In the genomic region with DNA sequence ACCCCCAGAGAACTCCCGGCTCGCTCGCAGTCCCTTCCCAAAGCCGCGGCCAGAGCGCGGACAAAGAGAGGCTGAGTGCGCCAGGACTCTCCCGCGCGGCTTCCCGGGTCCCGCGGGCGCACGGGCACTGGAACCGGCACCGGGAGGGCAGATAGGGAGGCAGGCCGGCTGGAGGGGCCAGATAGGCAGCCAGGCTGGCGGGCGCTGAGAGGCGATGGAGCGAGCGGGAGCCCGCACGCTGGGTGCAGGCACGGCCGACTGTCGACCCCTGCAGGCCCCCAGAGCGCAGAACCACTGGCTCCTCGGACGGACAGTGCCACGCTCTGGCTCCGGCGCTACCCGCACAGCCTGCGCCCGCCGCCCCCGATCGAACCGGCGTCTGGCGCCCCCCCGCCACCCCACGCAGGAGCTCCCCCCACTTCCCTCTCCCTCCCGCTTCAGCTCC, we compare ENCODE assay signal across 1 cellular context.
A peak's percentile ranks its signal among the peaks of the same experiment; 100 is the strongest.
TF ChIP-seq lines count a peak whose summit lies in the region.

No MANE protein-coding gene starts in this region.

TF ChIP-seq in K562, 482 proteins besides CTCF, POLR2A, EP300 and RAD21 (continued from another document and continues in another):
- TF ChIP-seq, protein P1, sequence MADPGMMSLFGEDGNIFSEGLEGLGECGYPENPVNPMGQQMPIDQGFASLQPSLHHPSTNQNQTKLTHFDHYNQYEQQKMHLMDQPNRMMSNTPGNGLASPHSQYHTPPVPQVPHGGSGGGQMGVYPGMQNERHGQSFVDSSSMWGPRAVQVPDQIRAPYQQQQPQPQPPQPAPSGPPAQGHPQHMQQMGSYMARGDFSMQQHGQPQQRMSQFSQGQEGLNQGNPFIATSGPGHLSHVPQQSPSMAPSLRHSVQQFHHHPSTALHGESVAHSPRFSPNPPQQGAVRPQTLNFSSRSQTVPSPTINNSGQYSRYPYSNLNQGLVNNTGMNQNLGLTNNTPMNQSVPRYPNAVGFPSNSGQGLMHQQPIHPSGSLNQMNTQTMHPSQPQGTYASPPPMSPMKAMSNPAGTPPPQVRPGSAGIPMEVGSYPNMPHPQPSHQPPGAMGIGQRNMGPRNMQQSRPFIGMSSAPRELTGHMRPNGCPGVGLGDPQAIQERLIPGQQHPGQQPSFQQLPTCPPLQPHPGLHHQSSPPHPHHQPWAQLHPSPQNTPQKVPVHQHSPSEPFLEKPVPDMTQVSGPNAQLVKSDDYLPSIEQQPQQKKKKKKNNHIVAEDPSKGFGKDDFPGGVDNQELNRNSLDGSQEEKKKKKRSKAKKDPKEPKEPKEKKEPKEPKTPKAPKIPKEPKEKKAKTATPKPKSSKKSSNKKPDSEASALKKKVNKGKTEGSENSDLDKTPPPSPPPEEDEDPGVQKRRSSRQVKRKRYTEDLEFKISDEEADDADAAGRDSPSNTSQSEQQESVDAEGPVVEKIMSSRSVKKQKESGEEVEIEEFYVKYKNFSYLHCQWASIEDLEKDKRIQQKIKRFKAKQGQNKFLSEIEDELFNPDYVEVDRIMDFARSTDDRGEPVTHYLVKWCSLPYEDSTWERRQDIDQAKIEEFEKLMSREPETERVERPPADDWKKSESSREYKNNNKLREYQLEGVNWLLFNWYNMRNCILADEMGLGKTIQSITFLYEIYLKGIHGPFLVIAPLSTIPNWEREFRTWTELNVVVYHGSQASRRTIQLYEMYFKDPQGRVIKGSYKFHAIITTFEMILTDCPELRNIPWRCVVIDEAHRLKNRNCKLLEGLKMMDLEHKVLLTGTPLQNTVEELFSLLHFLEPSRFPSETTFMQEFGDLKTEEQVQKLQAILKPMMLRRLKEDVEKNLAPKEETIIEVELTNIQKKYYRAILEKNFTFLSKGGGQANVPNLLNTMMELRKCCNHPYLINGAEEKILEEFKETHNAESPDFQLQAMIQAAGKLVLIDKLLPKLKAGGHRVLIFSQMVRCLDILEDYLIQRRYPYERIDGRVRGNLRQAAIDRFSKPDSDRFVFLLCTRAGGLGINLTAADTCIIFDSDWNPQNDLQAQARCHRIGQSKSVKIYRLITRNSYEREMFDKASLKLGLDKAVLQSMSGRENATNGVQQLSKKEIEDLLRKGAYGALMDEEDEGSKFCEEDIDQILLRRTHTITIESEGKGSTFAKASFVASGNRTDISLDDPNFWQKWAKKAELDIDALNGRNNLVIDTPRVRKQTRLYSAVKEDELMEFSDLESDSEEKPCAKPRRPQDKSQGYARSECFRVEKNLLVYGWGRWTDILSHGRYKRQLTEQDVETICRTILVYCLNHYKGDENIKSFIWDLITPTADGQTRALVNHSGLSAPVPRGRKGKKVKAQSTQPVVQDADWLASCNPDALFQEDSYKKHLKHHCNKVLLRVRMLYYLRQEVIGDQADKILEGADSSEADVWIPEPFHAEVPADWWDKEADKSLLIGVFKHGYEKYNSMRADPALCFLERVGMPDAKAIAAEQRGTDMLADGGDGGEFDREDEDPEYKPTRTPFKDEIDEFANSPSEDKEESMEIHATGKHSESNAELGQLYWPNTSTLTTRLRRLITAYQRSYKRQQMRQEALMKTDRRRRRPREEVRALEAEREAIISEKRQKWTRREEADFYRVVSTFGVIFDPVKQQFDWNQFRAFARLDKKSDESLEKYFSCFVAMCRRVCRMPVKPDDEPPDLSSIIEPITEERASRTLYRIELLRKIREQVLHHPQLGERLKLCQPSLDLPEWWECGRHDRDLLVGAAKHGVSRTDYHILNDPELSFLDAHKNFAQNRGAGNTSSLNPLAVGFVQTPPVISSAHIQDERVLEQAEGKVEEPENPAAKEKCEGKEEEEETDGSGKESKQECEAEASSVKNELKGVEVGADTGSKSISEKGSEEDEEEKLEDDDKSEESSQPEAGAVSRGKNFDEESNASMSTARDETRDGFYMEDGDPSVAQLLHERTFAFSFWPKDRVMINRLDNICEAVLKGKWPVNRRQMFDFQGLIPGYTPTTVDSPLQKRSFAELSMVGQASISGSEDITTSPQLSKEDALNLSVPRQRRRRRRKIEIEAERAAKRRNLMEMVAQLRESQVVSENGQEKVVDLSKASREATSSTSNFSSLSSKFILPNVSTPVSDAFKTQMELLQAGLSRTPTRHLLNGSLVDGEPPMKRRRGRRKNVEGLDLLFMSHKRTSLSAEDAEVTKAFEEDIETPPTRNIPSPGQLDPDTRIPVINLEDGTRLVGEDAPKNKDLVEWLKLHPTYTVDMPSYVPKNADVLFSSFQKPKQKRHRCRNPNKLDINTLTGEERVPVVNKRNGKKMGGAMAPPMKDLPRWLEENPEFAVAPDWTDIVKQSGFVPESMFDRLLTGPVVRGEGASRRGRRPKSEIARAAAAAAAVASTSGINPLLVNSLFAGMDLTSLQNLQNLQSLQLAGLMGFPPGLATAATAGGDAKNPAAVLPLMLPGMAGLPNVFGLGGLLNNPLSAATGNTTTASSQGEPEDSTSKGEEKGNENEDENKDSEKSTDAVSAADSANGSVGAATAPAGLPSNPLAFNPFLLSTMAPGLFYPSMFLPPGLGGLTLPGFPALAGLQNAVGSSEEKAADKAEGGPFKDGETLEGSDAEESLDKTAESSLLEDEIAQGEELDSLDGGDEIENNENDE (IDR thresholded peaks at IDR 0.05; ENCODE audit: low read depth, low read length), result no peak
- TF ChIP-seq, protein P2, sequence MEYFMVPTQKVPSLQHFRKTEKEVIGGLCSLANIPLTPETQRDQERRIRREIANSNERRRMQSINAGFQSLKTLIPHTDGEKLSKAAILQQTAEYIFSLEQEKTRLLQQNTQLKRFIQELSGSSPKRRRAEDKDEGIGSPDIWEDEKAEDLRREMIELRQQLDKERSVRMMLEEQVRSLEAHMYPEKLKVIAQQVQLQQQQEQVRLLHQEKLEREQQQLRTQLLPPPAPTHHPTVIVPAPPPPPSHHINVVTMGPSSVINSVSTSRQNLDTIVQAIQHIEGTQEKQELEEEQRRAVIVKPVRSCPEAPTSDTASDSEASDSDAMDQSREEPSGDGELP (CRISPR knock-in tag; IDR thresholded peaks at IDR 0.05; ENCODE audit: borderline replicate concordance), result no peak; the same call in 1 of the 2 replicates
- TF ChIP-seq GTF2F1 (IDR thresholded peaks at IDR 0.05; ENCODE audit: low read depth, low read length), result no peak
- 0 out of 2 replicates have a peak, but pooled peaks have one; percentile 18 for TF ChIP-seq ZBTB17 (CRISPR knock-in tag; IDR thresholded peaks at IDR 0.05)
- no peak for TF ChIP-seq SREBF2 (CRISPR knock-in tag; IDR thresholded peaks at IDR 0.05)
- TF ChIP-seq KAT7 (CRISPR knock-in tag; IDR thresholded peaks at IDR 0.05; ENCODE audit: borderline replicate concordance), result no peak
- TF ChIP-seq CBFA2T2 (conservative IDR thresholded peaks at IDR 0.05), result peak; percentile 36; the same call in 1 of the 2 replicates
- TF ChIP-seq, protein P3, sequence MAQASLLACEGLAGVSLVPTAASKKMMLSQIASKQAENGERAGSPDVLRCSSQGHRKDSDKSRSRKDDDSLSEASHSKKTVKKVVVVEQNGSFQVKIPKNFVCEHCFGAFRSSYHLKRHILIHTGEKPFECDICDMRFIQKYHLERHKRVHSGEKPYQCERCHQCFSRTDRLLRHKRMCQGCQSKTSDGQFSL (CRISPR knock-in tag; IDR thresholded peaks at IDR 0.05), result peak; percentile 72
- TF ChIP-seq, protein P3 (tag; IDR thresholded peaks at IDR 0.05), result peak in 1 of 2 experiments; percentile 73; a peak in 1 of 4 replicates
- TF ChIP-seq NBN (IDR thresholded peaks at IDR 0.05; ENCODE audit: low read depth), result no peak
- no peak for TF ChIP-seq SIN3B (IDR thresholded peaks at IDR 0.05; ENCODE audit: low read depth)
- TF ChIP-seq NEUROD1 (IDR thresholded peaks at IDR 0.05; ENCODE audit: borderline replicate concordance, low read depth, low read length, partially characterized antibody), result peak; percentile 35
- no peak for TF ChIP-seq NCOA6 (IDR thresholded peaks at IDR 0.05)
- TF ChIP-seq ZEB2 (IDR thresholded peaks at IDR 0.05), result no peak
- TF ChIP-seq, protein P4, sequence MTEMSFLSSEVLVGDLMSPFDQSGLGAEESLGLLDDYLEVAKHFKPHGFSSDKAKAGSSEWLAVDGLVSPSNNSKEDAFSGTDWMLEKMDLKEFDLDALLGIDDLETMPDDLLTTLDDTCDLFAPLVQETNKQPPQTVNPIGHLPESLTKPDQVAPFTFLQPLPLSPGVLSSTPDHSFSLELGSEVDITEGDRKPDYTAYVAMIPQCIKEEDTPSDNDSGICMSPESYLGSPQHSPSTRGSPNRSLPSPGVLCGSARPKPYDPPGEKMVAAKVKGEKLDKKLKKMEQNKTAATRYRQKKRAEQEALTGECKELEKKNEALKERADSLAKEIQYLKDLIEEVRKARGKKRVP (CRISPR knock-in tag; IDR thresholded peaks at IDR 0.05), result no peak
- 0 out of 2 replicates have a peak, but pooled peaks have one; percentile 24 for TF ChIP-seq ZNF124 (CRISPR knock-in tag; IDR thresholded peaks at IDR 0.05)
- TF ChIP-seq, protein P5, sequence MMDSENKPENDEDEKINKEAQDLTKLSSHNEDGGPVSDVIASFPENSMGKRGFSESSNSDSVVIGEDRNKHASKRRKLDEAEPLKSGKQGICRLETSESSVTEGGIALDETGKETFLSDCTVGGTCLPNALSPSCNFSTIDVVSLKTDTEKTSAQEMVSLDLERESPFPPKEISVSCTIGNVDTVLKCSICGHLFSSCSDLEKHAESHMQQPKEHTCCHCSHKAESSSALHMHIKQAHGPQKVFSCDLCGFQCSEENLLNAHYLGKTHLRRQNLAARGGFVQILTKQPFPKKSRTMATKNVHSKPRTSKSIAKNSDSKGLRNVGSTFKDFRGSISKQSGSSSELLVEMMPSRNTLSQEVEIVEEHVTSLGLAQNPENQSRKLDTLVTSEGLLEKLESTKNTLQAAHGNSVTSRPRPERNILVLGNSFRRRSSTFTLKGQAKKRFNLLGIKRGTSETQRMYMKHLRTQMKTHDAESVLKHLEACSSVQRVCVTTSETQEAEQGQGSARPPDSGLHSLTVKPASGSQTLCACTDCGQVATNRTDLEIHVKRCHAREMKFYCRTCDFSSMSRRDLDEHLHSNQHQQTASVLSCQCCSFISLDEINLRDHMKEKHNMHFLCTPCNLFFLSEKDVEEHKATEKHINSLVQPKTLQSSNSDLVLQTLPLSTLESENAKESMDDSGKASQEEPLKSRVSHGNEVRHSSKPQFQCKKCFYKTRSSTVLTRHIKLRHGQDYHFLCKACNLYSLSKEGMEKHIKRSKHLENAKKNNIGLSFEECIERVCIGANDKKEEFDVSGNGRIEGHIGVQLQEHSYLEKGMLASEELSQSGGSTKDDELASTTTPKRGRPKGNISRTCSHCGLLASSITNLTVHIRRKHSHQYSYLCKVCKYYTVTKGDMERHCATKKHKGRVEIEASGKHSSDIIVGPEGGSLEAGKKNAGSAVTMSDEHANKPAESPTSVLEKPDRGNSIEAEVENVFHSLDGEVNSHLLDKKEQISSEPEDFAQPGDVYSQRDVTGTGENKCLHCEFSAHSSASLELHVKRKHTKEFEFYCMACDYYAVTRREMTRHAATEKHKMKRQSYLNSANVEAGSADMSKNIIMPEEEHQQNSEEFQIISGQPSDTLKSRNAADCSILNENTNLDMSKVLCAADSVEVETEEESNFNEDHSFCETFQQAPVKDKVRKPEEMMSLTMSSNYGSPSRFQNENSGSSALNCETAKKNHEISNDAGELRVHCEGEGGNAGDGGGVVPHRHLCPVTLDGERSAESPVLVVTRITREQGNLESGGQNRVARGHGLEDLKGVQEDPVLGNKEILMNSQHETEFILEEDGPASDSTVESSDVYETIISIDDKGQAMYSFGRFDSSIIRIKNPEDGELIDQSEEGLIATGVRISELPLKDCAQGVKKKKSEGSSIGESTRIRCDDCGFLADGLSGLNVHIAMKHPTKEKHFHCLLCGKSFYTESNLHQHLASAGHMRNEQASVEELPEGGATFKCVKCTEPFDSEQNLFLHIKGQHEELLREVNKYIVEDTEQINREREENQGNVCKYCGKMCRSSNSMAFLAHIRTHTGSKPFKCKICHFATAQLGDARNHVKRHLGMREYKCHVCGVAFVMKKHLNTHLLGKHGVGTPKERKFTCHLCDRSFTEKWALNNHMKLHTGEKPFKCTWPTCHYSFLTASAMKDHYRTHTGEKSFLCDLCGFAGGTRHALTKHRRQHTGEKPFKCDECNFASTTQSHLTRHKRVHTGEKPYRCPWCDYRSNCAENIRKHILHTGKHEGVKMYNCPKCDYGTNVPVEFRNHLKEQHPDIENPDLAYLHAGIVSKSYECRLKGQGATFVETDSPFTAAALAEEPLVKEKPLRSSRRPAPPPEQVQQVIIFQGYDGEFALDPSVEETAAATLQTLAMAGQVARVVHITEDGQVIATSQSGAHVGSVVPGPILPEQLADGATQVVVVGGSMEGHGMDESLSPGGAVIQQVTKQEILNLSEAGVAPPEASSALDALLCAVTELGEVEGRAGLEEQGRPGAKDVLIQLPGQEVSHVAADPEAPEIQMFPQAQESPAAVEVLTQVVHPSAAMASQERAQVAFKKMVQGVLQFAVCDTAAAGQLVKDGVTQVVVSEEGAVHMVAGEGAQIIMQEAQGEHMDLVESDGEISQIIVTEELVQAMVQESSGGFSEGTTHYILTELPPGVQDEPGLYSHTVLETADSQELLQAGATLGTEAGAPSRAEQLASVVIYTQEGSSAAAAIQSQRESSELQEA (IDR thresholded peaks at IDR 0.05; ENCODE audit: low read depth), result no peak
- no peak for TF ChIP-seq DMBX1 (CRISPR knock-in tag; IDR thresholded peaks at IDR 0.05; ENCODE audit: borderline replicate concordance)
- TF ChIP-seq, protein P6, sequence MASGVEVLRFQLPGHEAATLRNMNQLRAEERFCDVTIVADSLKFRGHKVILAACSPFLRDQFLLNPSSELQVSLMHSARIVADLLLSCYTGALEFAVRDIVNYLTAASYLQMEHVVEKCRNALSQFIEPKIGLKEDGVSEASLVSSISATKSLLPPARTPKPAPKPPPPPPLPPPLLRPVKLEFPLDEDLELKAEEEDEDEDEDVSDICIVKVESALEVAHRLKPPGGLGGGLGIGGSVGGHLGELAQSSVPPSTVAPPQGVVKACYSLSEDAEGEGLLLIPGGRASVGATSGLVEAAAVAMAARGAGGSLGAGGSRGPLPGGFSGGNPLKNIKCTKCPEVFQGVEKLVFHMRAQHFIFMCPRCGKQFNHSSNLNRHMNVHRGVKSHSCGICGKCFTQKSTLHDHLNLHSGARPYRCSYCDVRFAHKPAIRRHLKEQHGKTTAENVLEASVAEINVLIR (CRISPR knock-in tag; IDR thresholded peaks at IDR 0.05), result no peak
- TF ChIP-seq POLR2G (IDR thresholded peaks at IDR 0.05; ENCODE audit: low read depth, low read length), result peak; percentile 28
